Comparison of ENCODE assay signal across 8 cellular contexts in genomic region chr5:22852807-22853670, GRCh38. TPM values are rescaled to one million over a fixed set of nuclear protein-coding genes. Genes with fewer than 3 reads are reported as not detected.
DNase-seq lines count a peak whose midpoint lies in the region; ATAC-seq lines count a peak whose summit lies in the region.

TSS of gene CDH12 (minus strand) at chr5:22853344.

- no peak for ATAC-seq in stimulated activated naive CD8-positive, alpha-beta T cell treated with anti-CD3 and anti-CD28 coated beads, Interleukin-15, Interleukin-2, amounts not matched to agents 100 U/mL and 50 U/mL, for 24 hours
- no peak for ATAC-seq in GM21528 (IDR thresholded peaks at IDR 0.05; ENCODE audit: low FRiP score, unreplicated experiment)

- peaks cover 10% of the 10 kb centered on the region for H3K4me1 Mint-ChIP-seq in stimulated activated naive CD8-positive, alpha-beta T cell treated with anti-CD3 and anti-CD28 coated beads, Interleukin-15, Interleukin-2, amounts not matched to agents 100 ng/mL and 50 ng/mL, for 24 hours (ENCODE audit: low read depth)
- peaks cover 6% of the 10 kb centered on the region for H3K4me1 Mint-ChIP-seq in activated T-helper 1 cell treated with anti-CD3 and anti-CD28 coated beads, Interleukin-12 subunit alpha, Interleukin-12 subunit beta, Interleukin-2, Interleukin-4 antibody, amounts not matched to agents 30 ng/mL and 10 ng/mL and 1 ng/mL, durations not matched to agents 14 hours and 24 hours and 36 hours (ENCODE audit: low read depth)

- H3K4me3 Mint-ChIP-seq in stimulated activated naive CD8-positive, alpha-beta T cell treated with anti-CD3 and anti-CD28 coated beads, Interleukin-15, Interleukin-2, amounts not matched to agents 100 ng/mL and 50 ng/mL, for 24 hours = peak within 1 kb of the TSS; percentile 51
- peak within 1 kb of the TSS; percentile 45 for H3K4me3 Mint-ChIP-seq in activated T-helper 1 cell treated with anti-CD3 and anti-CD28 coated beads, Interleukin-12 subunit alpha, Interleukin-12 subunit beta, Interleukin-2, Interleukin-4 antibody, amounts not matched to agents 30 ng/mL and 10 ng/mL and 1 ng/mL, durations not matched to agents 14 hours and 24 hours and 36 hours

- peaks cover 3% of the 10 kb centered on the region for H3K27me3 Mint-ChIP-seq in stimulated activated naive CD8-positive, alpha-beta T cell treated with anti-CD3 and anti-CD28 coated beads, Interleukin-15, Interleukin-2, amounts not matched to agents 100 ng/mL and 50 ng/mL, for 24 hours
- H3K27me3 Mint-ChIP-seq in activated T-helper 1 cell treated with anti-CD3 and anti-CD28 coated beads, Interleukin-12 subunit alpha, Interleukin-12 subunit beta, Interleukin-2, Interleukin-4 antibody, amounts not matched to agents 30 ng/mL and 10 ng/mL and 1 ng/mL, durations not matched to agents 14 hours and 24 hours and 36 hours (ENCODE audit: insufficient read depth) = peaks cover 3% of the 10 kb centered on the region

- intact Hi-C loops in activated T-helper 1 cell treated with anti-CD3 and anti-CD28 coated beads, Interleukin-12 subunit alpha, Interleukin-12 subunit beta, Interleukin-2, Interleukin-4 antibody, amounts not matched to agents 30 ng/mL and 10 ng/mL and 1 ng/mL, durations not matched to agents 14 hours and 24 hours and 36 hours (cut with micrococcal nuclease) = no loop called here

- H3K9me3 Mint-ChIP-seq in stimulated activated naive CD8-positive, alpha-beta T cell treated with anti-CD3 and anti-CD28 coated beads, Interleukin-15, Interleukin-2, amounts not matched to agents 100 ng/mL and 50 ng/mL, for 24 hours = peaks cover 11% of the 10 kb centered on the region
- no peaks in the 10 kb centered on the region for H3K9me3 Mint-ChIP-seq in activated T-helper 1 cell treated with anti-CD3 and anti-CD28 coated beads, Interleukin-12 subunit alpha, Interleukin-12 subunit beta, Interleukin-2, Interleukin-4 antibody, amounts not matched to agents 30 ng/mL and 10 ng/mL and 1 ng/mL, durations not matched to agents 14 hours and 24 hours and 36 hours

- DNase-seq in stimulated activated naive CD8-positive, alpha-beta T cell treated with anti-CD3 and anti-CD28 coated beads, Interleukin-15, Interleukin-2, amounts not matched to agents 100 U/mL and 50 U/mL, for 24 hours = no peak
- DNase-seq in NCI-H146 (lab: John Stamatoyannopoulos, UW) (peak; percentile 60), left kidney (ENCODE audit: low read depth, low spot score) (peak; percentile 65), A172 (ENCODE audit: low spot score) (no peak)
- DNase-seq in activated T-helper 1 cell treated with anti-CD3 and anti-CD28 coated beads, Interleukin-12 subunit alpha, Interleukin-12 subunit beta, Interleukin-2, Interleukin-4 antibody, amounts not matched to agents 30 ng/mL and 10 ng/mL and 1 ng/mL, durations not matched to agents 14 hours and 24 hours and 36 hours (ENCODE audit: low spot score) = no peak
- no peak for DNase-seq in NK-92 treated with Interleukin-12 subunit alpha and Interleukin-12 subunit beta, amount 100 ng/mL, for 24 hours (lab: John Stamatoyannopoulos, UW)

- H3K27ac Mint-ChIP-seq in stimulated activated naive CD8-positive, alpha-beta T cell treated with anti-CD3 and anti-CD28 coated beads, Interleukin-15, Interleukin-2, amounts not matched to agents 100 ng/mL and 50 ng/mL, for 24 hours = no peak within 1 kb of the TSS
- no peak within 1 kb of the TSS for H3K27ac Mint-ChIP-seq in activated T-helper 1 cell treated with anti-CD3 and anti-CD28 coated beads, Interleukin-12 subunit alpha, Interleukin-12 subunit beta, Interleukin-2, Interleukin-4 antibody, amounts not matched to agents 30 ng/mL and 10 ng/mL and 1 ng/mL, durations not matched to agents 14 hours and 24 hours and 36 hours

- no peaks in the 10 kb centered on the region for H3K36me3 Mint-ChIP-seq in stimulated activated naive CD8-positive, alpha-beta T cell treated with anti-CD3 and anti-CD28 coated beads, Interleukin-15, Interleukin-2, amounts not matched to agents 100 ng/mL and 50 ng/mL, for 24 hours (ENCODE audit: low read depth)
- H3K36me3 Mint-ChIP-seq in activated T-helper 1 cell treated with anti-CD3 and anti-CD28 coated beads, Interleukin-12 subunit alpha, Interleukin-12 subunit beta, Interleukin-2, Interleukin-4 antibody, amounts not matched to agents 30 ng/mL and 10 ng/mL and 1 ng/mL, durations not matched to agents 14 hours and 24 hours and 36 hours (ENCODE audit: low read depth) = no peaks in the 10 kb centered on the region

RNA-seq across cellular contexts. Expression of gene CDH12, which starts in this region (rescaled TPM):
- total RNA-seq in activated T-helper 1 cell treated with anti-CD3 and anti-CD28 coated beads, Interleukin-12 subunit alpha, Interleukin-12 subunit beta, Interleukin-2, Interleukin-4 antibody, amounts not matched to agents 30 ng/mL and 10 ng/mL and 1 ng/mL, durations not matched to agents 14 hours and 24 hours and 36 hours = not detected in 2 replicates
- total RNA-seq in A172 (2014; rRNA removed; shearing (Covaris generic)) = 0.47 and 2.2 TPM in 2 replicates

Comparison
In these comparisons a context has a peak if more than half of its experiments do, and no peak if none do; other contexts are left out.
1. DNase-seq: peak in NCI-H146 (single experiment) and left kidney (single experiment); none in stimulated activated naive CD8-positive, alpha-beta T cell treated with anti-CD3 and anti-CD28 coated beads, Interleukin-15, Interleukin-2, amounts not matched to agents 100 U/mL and 50 U/mL, for 24 hours (single experiment), activated T-helper 1 cell treated with anti-CD3 and anti-CD28 coated beads, Interleukin-12 subunit alpha, Interleukin-12 subunit beta, Interleukin-2, Interleukin-4 antibody, amounts not matched to agents 30 ng/mL and 10 ng/mL and 1 ng/mL, durations not matched to agents 14 hours and 24 hours and 36 hours (single experiment), A172 (single experiment) and NK-92 treated with Interleukin-12 subunit alpha and Interleukin-12 subunit beta, amount 100 ng/mL, for 24 hours (single experiment).